Comparison of ENCODE assay signal across 8 cellular contexts in the genomic region with DNA sequence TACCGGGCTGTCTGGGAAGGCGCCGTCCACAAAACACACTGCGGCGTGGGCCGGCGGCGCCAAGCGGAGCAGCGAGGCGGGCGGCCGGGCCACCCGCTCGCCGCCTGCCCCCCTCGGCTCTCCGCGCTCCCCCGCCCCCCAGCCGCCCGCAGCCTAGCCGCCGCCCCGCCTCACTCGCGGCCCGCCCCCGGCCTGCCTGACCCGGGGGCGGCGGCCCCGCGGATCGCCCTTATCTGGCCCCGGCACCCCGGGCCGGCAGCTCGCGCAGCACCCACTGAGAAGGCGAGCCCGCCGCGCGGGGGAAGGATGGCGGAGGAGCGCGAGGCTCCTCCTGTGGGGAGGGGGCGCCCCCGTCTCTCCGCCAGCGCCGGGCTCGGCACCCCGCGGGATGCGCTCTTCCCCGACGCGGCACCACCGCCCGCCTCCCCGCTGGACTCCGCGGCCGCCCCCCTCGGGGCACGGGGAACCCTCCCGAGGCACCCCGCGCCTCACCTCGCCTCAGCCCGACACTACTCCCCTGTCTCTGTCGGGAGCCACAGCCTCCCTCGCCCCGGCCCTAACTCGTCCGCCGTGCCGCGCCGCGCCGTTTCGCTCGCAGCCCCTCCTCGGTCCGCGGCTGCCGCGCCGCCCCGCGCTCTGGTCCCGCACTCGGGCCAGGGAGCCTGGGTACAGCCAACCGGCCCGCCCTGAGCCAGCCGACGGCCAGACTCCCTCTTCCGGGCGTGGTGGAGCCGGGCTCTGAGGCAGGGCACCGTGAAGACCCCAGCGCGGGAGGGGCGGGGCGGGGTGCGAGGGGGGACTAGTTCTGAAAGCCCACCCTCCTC. TPM values are rescaled to one million over a fixed set of nuclear protein-coding genes. Genes with fewer than 3 reads are reported as not detected.
A peak's percentile ranks its signal among the peaks of the same experiment; 100 is the strongest.
DNase-seq lines count a peak whose midpoint lies in the region; ATAC-seq and TF ChIP-seq lines count a peak whose summit lies in the region.

No MANE protein-coding gene starts in this region.

- H2BK120ac ChIP-seq in IMR-90 (ENCODE audit: low read depth, low read length), result no peak overlapping the region

- peak overlapping the region; percentile 45; the same call in 1 of the 2 replicates for H3K18ac ChIP-seq in IMR-90 (ENCODE audit: low read depth, low read length)

- H3K27me3 ChIP-seq in IMR-90 (ENCODE audit: control insufficient read depth, insufficient read depth, low read length) (no peaks in the 10 kb centered on the region), left lung (no peaks in the 10 kb centered on the region)

- peak overlapping the region in 1 of 2 experiments; percentile 56; a peak in 2 of 4 replicates for H4K8ac ChIP-seq in IMR-90 (ENCODE audit: low read depth in 2 of 2, low read length in 2 of 2)

- no peak overlapping the region for H3K4ac ChIP-seq in IMR-90 (ENCODE audit: low read depth, low read length)

- H3K9ac ChIP-seq in IMR-90 (ENCODE audit: low read depth, low read length), result peak overlapping the region; percentile 61

- H3K4me3 ChIP-seq in IMR-90 (ENCODE audit: insufficient read depth, low read depth, low read length), result peak overlapping the region; percentile 80
- peak overlapping the region; percentile 94 for H3K4me3 ChIP-seq in coronary artery
- peak overlapping the region; percentile 65 to 69 for H3K4me3 ChIP-seq in left lung

- TF ChIP-seq RAD21 in IMR-90 (IDR thresholded peaks at IDR 0.05; ENCODE audit: low read length), result no peak

- intact Hi-C loops in IMR-90 (cut with micrococcal nuclease), result loop anchor here (5.0 to 10.0 kb wide), 3 partner anchors 100 to 207 kb away; no protein-coding TSS in a partner anchor
- intact Hi-C loops in left lung (cut with DNase I), result no loop called here

- peak overlapping the region; percentile 95 for H2AK9ac ChIP-seq in IMR-90 (replicated peaks; ENCODE audit: low read depth, low read length, poor library complexity)

- H3K36me3 ChIP-seq in IMR-90 (ENCODE audit: control insufficient read depth, insufficient read depth, low read length) (no peaks in the 10 kb centered on the region), left lung (no peaks in the 10 kb centered on the region)

- no TSS peak for BruUV-seq in IMR-90 (replicated peaks; lab: Mats Ljungman, UMichigan)

- 0 out of 2 replicates have a peak overlapping the region, but pooled peaks have one; percentile 8 for H4K5ac ChIP-seq in IMR-90 (ENCODE audit: low read depth, low read length)

- H2BK15ac ChIP-seq in IMR-90 (ENCODE audit: low read depth, low read length), result no peak overlapping the region

- peak overlapping the region; percentile 81 for H2BK5ac ChIP-seq in IMR-90 (ENCODE audit: low read depth, low read length, poor library complexity, severe bottlenecking)

- peak overlapping the region; percentile 10; the same call in 1 of the 2 replicates for H2AK5ac ChIP-seq in IMR-90 (ENCODE audit: low read depth, low read length)

- 18% methylated on average over 15 of the region's 109 CpGs; no CpG with 5 or more reads in 1 of the 2 experiments for WGBS in IMR-90 (ENCODE audit: extremely low coverage in 2 of 2, insufficient read length in 1 of 2), 2 experiments

- H3K27ac ChIP-seq in IMR-90 (ENCODE audit: insufficient read depth, low read length) (peak overlapping the region; percentile 82), coronary artery (peak overlapping the region; percentile 85 to 99), left lung (peak overlapping the region; percentile 96)

- no peaks in the 10 kb centered on the region for H3K9me3 ChIP-seq in IMR-90 (ENCODE audit: control insufficient read depth, insufficient read depth, low read length)
- no peaks in the 10 kb centered on the region for H3K9me3 ChIP-seq in left lung

- DNase-seq in ELF-1 (ENCODE audit: low read depth, low spot score), result peak; percentile 84
- peak; percentile 26 for DNase-seq in IMR-90
- peak; percentile 12 for DNase-seq in activated CD4-positive, alpha-beta T cell treated with anti-CD3 and anti-CD28 coated beads for 1 hour
- peak; percentile 76 for DNase-seq in coronary artery (ENCODE audit: low spot score)
- DNase-seq in left lung, result peak; percentile 40 to 84
- peak; percentile 2 to 19 (median 3) for DNase-seq in stimulated activated CD4-positive, alpha-beta T cell treated with anti-CD3 and anti-CD28 coated beads, TNF-alpha, amount 100 ng/mL, for 24 hours (ENCODE audit: low read depth in 3 of 3)
- no peak for DNase-seq in NCI-H187 (lab: John Stamatoyannopoulos, UW)

- no peak overlapping the region for H3K4me2 ChIP-seq in IMR-90 (ENCODE audit: low read depth, low read length)

- H3K14ac ChIP-seq in IMR-90 (replicated peaks; ENCODE audit: low read depth, low read length), result peak overlapping the region; percentile 44; the same call in 1 of the 2 replicates

- no peaks in the 10 kb centered on the region for H3K4me1 ChIP-seq in IMR-90 (ENCODE audit: control insufficient read depth, insufficient read depth, low read length)
- H3K4me1 ChIP-seq in left lung, result peaks cover 0 to 3% of the 10 kb centered on the region in 2 donors

- no peak for TF ChIP-seq CTCF in IMR-90 (conservative IDR thresholded peaks at IDR 0.05; ENCODE audit: low read depth, low read length)
- TF ChIP-seq CTCF in coronary artery (IDR thresholded peaks at IDR 0.05), result no peak
- TF ChIP-seq CTCF in left lung (IDR thresholded peaks at IDR 0.05), result no peak

- dilution Hi-C loops in IMR-90 (cut with HindIII; ENCODE audit: low sequenced_read_pairs, unreplicated experiment), result no loop called here

- CTCF ChIA-PET in IMR-90 (lab: Yijun Ruan, JAX), result no interaction called here

- peaks cover 0 to 6% of the 10 kb centered on the region in 2 experiments; a peak in 1 of 4 replicates for H3K79me1 ChIP-seq in IMR-90 (ENCODE audit: low read depth in 1 of 2, low read length in 2 of 2)

- peak overlapping the region; percentile 59; the same call in 1 of the 2 replicates for H3K23ac ChIP-seq in IMR-90 (ENCODE audit: low read depth, low read length)

- H4K20me1 ChIP-seq in IMR-90 (ENCODE audit: insufficient read depth, low read length), result 0 out of 2 replicates have a peak, but pooled peaks cover 4% of the 10 kb centered on the region

- peak overlapping the region; percentile 87 for H2AFZ ChIP-seq in IMR-90 (replicated peaks; ENCODE audit: low read length, poor library complexity)

- peak; percentile 42 for ATAC-seq in GM21526 (IDR thresholded peaks at IDR 0.05; ENCODE audit: low FRiP score, unreplicated experiment)
- peak; percentile 56 for ATAC-seq in IMR-90 (ENCODE audit: low read depth)
- ATAC-seq in left lung, result peak; percentile 52

- peak overlapping the region; percentile 72 for H4K91ac ChIP-seq in IMR-90 (ENCODE audit: insufficient read depth, low read depth, low read length)

- peak overlapping the region; percentile 71; the same call in 1 of the 2 replicates for H3K56ac ChIP-seq in IMR-90 (ENCODE audit: extremely low read depth, insufficient read depth, low read length)

- H2BK20ac ChIP-seq in IMR-90 (ENCODE audit: low read depth, low read length), result no peak overlapping the region

- POLR2A ChIA-PET in IMR-90 (lab: Charles Lee; ENCODE audit: unreplicated experiment), result interaction anchor here (0.6 kb wide), 1 partner anchor 41 kb away, joined by 4 read pairs; no protein-coding TSS in a partner anchor

- no peaks in the 10 kb centered on the region for H3K9me1 ChIP-seq in IMR-90 (ENCODE audit: insufficient read depth, low read length)

- no peak; the same call in 1 of the 2 replicates for TF ChIP-seq POLR2A in IMR-90 (IDR thresholded peaks at IDR 0.05; ENCODE audit: low read depth, low read length)

- in situ Hi-C loops in IMR-90 (cut with MboI; ENCODE audit: low sequenced_read_pairs), result no loop called here

TF ChIP-seq in IMR-90, 13 proteins besides CTCF, POLR2A, EP300 and RAD21 (continues in another document):
- no peak for TF ChIP-seq NFE2L2 (IDR thresholded peaks at IDR 0.05; ENCODE audit: low read depth, low read length)
- TF ChIP-seq, protein P1, sequence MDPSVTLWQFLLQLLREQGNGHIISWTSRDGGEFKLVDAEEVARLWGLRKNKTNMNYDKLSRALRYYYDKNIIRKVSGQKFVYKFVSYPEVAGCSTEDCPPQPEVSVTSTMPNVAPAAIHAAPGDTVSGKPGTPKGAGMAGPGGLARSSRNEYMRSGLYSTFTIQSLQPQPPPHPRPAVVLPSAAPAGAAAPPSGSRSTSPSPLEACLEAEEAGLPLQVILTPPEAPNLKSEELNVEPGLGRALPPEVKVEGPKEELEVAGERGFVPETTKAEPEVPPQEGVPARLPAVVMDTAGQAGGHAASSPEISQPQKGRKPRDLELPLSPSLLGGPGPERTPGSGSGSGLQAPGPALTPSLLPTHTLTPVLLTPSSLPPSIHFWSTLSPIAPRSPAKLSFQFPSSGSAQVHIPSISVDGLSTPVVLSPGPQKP (IDR thresholded peaks at IDR 0.05; ENCODE audit: borderline replicate concordance, low read depth, low read length), result no peak
- TF ChIP-seq BHLHE40 (IDR thresholded peaks at IDR 0.05; ENCODE audit: low read depth, low read length), result no peak
- TF ChIP-seq MAFK (IDR thresholded peaks at IDR 0.05; ENCODE audit: low read depth, low read length), result no peak
- TF ChIP-seq RFX5 (IDR thresholded peaks at IDR 0.05; ENCODE audit: low read depth, low read length), result no peak
- no peak for TF ChIP-seq MAZ (IDR thresholded peaks at IDR 0.05; ENCODE audit: borderline replicate concordance, low read depth, low read length)
- TF ChIP-seq MXI1 (IDR thresholded peaks at IDR 0.05; ENCODE audit: borderline replicate concordance, low read depth, low read length), result no peak
- TF ChIP-seq, protein P2, sequence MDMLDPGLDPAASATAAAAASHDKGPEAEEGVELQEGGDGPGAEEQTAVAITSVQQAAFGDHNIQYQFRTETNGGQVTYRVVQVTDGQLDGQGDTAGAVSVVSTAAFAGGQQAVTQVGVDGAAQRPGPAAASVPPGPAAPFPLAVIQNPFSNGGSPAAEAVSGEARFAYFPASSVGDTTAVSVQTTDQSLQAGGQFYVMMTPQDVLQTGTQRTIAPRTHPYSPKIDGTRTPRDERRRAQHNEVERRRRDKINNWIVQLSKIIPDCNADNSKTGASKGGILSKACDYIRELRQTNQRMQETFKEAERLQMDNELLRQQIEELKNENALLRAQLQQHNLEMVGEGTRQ (IDR thresholded peaks at IDR 0.05; ENCODE audit: low read depth, low read length), result no peak
- TF ChIP-seq FOS (IDR thresholded peaks at IDR 0.05; ENCODE audit: low read depth, low read length), result no peak
- TF ChIP-seq RCOR1 (IDR thresholded peaks at IDR 0.05; ENCODE audit: insufficient replicate concordance, low read length), result no peak
- no peak for TF ChIP-seq SMC3 (IDR thresholded peaks at IDR 0.05; ENCODE audit: low read depth, low read length)
- TF ChIP-seq CEBPB (IDR thresholded peaks at IDR 0.05; ENCODE audit: low read depth, low read length), result no peak

RNA-seq across cellular contexts. Expression of a gene that starts 0.6 kb away (rescaled TPM):
- 40.0 and 71.4 TPM in 2 replicates for total RNA-seq in IMR-90 (2012; rRNA removed)
- polyA plus RNA-seq in IMR-90 (2012; rRNA removed), result 14.5 and 19.3 TPM in 2 replicates
- polyA plus RNA-seq in IMR-90 (2012; cell fraction: cytosol; rRNA removed), result 3.3 and 3.6 TPM in 2 replicates
- 3.1 and 20.0 TPM in 2 replicates for polyA plus RNA-seq in IMR-90 (2012; cell fraction: nucleus; rRNA removed; ENCODE audit: low replicate concordance)
- total RNA-seq in left lung, result 10 to 100 TPM; 11.1 to 15.9 TPM

RNA-seq across cellular contexts. Expression of a gene that starts 33.0 kb away (rescaled TPM):
- total RNA-seq in IMR-90 (2012; rRNA removed), result not detected in 2 replicates
- polyA plus RNA-seq in IMR-90 (2012; rRNA removed), result not detected in 2 replicates
- not detected in 2 replicates for polyA plus RNA-seq in IMR-90 (2012; cell fraction: cytosol; rRNA removed)
- polyA plus RNA-seq in IMR-90 (2012; cell fraction: nucleus; rRNA removed; ENCODE audit: low replicate concordance), result not detected in 2 replicates
- not detected for total RNA-seq in left lung

Comparison
In these comparisons a context has a peak if more than half of its experiments do, and no peak if none do; other contexts are left out.
1. DNase-seq: peak in ELF-1 (single experiment), IMR-90 (single experiment), activated CD4-positive, alpha-beta T cell treated with anti-CD3 and anti-CD28 coated beads for 1 hour (single experiment), coronary artery (single experiment), left lung (2 of 2) and stimulated activated CD4-positive, alpha-beta T cell treated with anti-CD3 and anti-CD28 coated beads, TNF-alpha, amount 100 ng/mL, for 24 hours (3 of 3); none in NCI-H187 (0 of 2).
2. Peak in every context shown above with its lines, with median percentiles within 50 percentile points of each other: ATAC-seq, H3K27ac ChIP-seq and H3K4me3 ChIP-seq.